Comparison of ENCODE assay signal across 1 cellular context in the genomic region with DNA sequence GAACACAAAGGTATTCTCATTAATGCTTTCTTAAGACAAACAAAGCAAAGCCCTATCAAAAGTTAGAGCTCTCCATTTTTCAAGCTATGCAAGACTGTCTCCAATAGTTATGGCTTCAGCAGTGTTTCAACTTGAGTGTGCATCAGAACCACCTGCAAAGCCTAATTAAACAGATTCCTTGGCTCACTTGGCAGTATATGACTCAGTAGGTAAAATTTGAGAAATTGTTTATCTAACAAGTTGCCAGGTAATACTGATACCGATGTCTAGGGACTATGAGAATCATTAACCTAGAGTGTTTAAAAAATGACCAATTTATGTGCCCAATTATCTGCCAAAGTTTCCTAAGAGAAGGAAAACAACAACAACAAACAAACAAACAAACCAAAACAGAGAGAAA.
TF ChIP-seq lines count a peak whose summit lies in the region.

No MANE protein-coding gene starts in this region.

TF ChIP-seq in GM23338, 12 proteins besides CTCF, POLR2A, EP300 and RAD21 (continued from another document):
- TF ChIP-seq, protein P1, sequence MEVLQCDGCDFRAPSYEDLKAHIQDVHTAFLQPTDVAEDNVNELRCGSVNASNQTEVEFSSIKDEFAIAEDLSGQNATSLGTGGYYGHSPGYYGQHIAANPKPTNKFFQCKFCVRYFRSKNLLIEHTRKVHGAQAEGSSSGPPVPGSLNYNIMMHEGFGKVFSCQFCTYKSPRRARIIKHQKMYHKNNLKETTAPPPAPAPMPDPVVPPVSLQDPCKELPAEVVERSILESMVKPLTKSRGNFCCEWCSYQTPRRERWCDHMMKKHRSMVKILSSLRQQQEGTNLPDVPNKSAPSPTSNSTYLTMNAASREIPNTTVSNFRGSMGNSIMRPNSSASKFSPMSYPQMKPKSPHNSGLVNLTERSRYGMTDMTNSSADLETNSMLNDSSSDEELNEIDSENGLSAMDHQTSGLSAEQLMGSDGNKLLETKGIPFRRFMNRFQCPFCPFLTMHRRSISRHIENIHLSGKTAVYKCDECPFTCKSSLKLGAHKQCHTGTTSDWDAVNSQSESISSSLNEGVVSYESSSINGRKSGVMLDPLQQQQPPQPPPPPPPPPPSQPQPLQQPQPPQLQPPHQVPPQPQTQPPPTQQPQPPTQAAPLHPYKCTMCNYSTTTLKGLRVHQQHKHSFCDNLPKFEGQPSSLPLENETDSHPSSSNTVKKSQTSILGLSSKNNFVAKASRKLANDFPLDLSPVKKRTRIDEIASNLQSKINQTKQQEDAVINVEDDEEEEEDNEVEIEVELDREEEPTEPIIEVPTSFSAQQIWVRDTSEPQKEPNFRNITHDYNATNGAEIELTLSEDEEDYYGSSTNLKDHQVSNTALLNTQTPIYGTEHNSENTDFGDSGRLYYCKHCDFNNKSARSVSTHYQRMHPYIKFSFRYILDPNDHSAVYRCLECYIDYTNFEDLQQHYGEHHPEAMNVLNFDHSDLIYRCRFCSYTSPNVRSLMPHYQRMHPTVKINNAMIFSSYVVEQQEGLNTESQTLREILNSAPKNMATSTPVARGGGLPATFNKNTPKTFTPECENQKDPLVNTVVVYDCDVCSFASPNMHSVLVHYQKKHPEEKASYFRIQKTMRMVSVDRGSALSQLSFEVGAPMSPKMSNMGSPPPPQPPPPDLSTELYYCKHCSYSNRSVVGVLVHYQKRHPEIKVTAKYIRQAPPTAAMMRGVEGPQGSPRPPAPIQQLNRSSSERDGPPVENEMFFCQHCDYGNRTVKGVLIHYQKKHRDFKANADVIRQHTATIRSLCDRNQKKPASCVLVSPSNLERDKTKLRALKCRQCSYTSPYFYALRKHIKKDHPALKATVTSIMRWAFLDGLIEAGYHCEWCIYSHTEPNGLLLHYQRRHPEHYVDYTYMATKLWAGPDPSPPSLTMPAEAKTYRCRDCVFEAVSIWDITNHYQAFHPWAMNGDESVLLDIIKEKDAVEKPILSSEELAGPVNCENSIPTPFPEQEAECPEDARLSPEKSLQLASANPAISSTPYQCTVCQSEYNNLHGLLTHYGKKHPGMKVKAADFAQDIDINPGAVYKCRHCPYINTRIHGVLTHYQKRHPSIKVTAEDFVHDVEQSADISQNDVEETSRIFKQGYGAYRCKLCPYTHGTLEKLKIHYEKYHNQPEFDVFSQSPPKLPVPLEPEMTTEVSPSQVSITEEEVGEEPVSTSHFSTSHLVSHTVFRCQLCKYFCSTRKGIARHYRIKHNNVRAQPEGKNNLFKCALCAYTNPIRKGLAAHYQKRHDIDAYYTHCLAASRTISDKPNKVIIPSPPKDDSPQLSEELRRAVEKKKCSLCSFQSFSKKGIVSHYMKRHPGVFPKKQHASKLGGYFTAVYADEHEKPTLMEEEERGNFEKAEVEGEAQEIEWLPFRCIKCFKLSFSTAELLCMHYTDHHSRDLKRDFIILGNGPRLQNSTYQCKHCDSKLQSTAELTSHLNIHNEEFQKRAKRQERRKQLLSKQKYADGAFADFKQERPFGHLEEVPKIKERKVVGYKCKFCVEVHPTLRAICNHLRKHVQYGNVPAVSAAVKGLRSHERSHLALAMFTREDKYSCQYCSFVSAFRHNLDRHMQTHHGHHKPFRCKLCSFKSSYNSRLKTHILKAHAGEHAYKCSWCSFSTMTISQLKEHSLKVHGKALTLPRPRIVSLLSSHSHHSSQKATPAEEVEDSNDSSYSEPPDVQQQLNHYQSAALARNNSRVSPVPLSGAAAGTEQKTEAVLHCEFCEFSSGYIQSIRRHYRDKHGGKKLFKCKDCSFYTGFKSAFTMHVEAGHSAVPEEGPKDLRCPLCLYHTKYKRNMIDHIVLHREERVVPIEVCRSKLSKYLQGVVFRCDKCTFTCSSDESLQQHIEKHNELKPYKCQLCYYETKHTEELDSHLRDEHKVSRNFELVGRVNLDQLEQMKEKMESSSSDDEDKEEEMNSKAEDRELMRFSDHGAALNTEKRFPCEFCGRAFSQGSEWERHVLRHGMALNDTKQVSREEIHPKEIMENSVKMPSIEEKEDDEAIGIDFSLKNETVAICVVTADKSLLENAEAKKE (CRISPR knock-in tag; IDR thresholded peaks at IDR 0.05), result no peak
- no peak for TF ChIP-seq CREB1 (CRISPR knock-in tag; IDR thresholded peaks at IDR 0.05; ENCODE audit: low read depth)
- no peak for TF ChIP-seq ZNF114 (CRISPR knock-in tag; IDR thresholded peaks at IDR 0.05)
- no peak for TF ChIP-seq NANOG (IDR thresholded peaks at IDR 0.05; ENCODE audit: borderline replicate concordance)
- TF ChIP-seq JUNB (IDR thresholded peaks at IDR 0.05; ENCODE audit: unreplicated experiment), result no peak
- TF ChIP-seq EZH2 (IDR thresholded peaks at IDR 0.05; ENCODE audit: low read depth, unreplicated experiment), result no peak
TF ChIP-seq in GM23338: peak in this region for 0.
